In genomic region chr5:177474094-177474493, GRCh38 we compare ENCODE assay signal across 8 cellular contexts. TPM values are rescaled to one million over a fixed set of nuclear protein-coding genes. Genes with fewer than 3 reads are reported as not detected.
DNase-seq lines count a peak whose midpoint lies in the region; ATAC-seq and TF ChIP-seq lines count a peak whose summit lies in the region.

No MANE protein-coding gene starts in this region.

- H3K4me3 ChIP-seq in thyroid gland (replicated peaks in 1 of 3): no peak overlapping the region
- H3K4me3 ChIP-seq in adrenal gland: no peak overlapping the region
- H3K4me3 ChIP-seq in colonic mucosa: no peak overlapping the region

- peaks cover 52% of the 10 kb centered on the region for H3K4me1 Mint-ChIP-seq in activated naive CD4-positive, alpha-beta T cell treated with anti-CD3 and anti-CD28 coated beads, Interleukin-2, amount 10 ng/mL, durations not matched to agents 7 days and 5 days
- H3K4me1 Mint-ChIP-seq in activated T-helper 1 cell treated with anti-CD3 and anti-CD28 coated beads, Interleukin-12 subunit alpha, Interleukin-12 subunit beta, Interleukin-2, Interleukin-4 antibody, amounts not matched to agents 30 ng/mL and 10 ng/mL and 1 ng/mL, durations not matched to agents 14 hours and 24 hours and 36 hours (ENCODE audit: low read depth): peaks cover 43% of the 10 kb centered on the region

- no peaks in the 10 kb centered on the region for H3K36me3 Mint-ChIP-seq in activated naive CD4-positive, alpha-beta T cell treated with anti-CD3 and anti-CD28 coated beads, Interleukin-2, amount 10 ng/mL, durations not matched to agents 7 days and 5 days
- peaks cover 5% of the 10 kb centered on the region for H3K36me3 Mint-ChIP-seq in activated T-helper 1 cell treated with anti-CD3 and anti-CD28 coated beads, Interleukin-12 subunit alpha, Interleukin-12 subunit beta, Interleukin-2, Interleukin-4 antibody, amounts not matched to agents 30 ng/mL and 10 ng/mL and 1 ng/mL, durations not matched to agents 14 hours and 24 hours and 36 hours (ENCODE audit: low read depth)

- H3K9me3 ChIP-seq in thyroid gland (no peaks in the 10 kb centered on the region), adrenal gland (replicated peaks in 1 of 3) (no peaks in the 10 kb centered on the region), colonic mucosa (no peaks in the 10 kb centered on the region)

- WGBS in thyroid gland, 2 donors: 53 to 64% methylated on average over 7 of the region's 7 CpGs
- 65 to 75% (median 68%) methylated on average over 7 of the region's 7 CpGs for WGBS in adrenal gland, 4 donors

- no peak for TF ChIP-seq CTCF in thyroid gland (IDR thresholded peaks at IDR 0.05)
- no peak for TF ChIP-seq CTCF in adrenal gland (IDR thresholded peaks at IDR 0.05)
- no peak for TF ChIP-seq CTCF in colonic mucosa (IDR thresholded peaks at IDR 0.05)

- no peaks in the 10 kb centered on the region for H3K9me3 Mint-ChIP-seq in activated naive CD4-positive, alpha-beta T cell treated with anti-CD3 and anti-CD28 coated beads, Interleukin-2, amount 10 ng/mL, durations not matched to agents 7 days and 5 days
- no peaks in the 10 kb centered on the region for H3K9me3 Mint-ChIP-seq in activated T-helper 1 cell treated with anti-CD3 and anti-CD28 coated beads, Interleukin-12 subunit alpha, Interleukin-12 subunit beta, Interleukin-2, Interleukin-4 antibody, amounts not matched to agents 30 ng/mL and 10 ng/mL and 1 ng/mL, durations not matched to agents 14 hours and 24 hours and 36 hours

- H3K36me3 ChIP-seq in thyroid gland (no peaks in the 10 kb centered on the region), adrenal gland (replicated peaks in 1 of 2) (no peaks in the 10 kb centered on the region), colonic mucosa (no peaks in the 10 kb centered on the region)

- H3K27ac ChIP-seq in thyroid gland: peak overlapping the region in 2 of 3 donors; percentile 66 to 84
- peak overlapping the region in 1 of 5 donors; percentile 75 for H3K27ac ChIP-seq in adrenal gland
- H3K27ac ChIP-seq in colonic mucosa: no peak overlapping the region

- peaks cover 64% of the 10 kb centered on the region for H3K27me3 Mint-ChIP-seq in activated naive CD4-positive, alpha-beta T cell treated with anti-CD3 and anti-CD28 coated beads, Interleukin-2, amount 10 ng/mL, durations not matched to agents 7 days and 5 days
- peaks cover 16% of the 10 kb centered on the region for H3K27me3 Mint-ChIP-seq in activated T-helper 1 cell treated with anti-CD3 and anti-CD28 coated beads, Interleukin-12 subunit alpha, Interleukin-12 subunit beta, Interleukin-2, Interleukin-4 antibody, amounts not matched to agents 30 ng/mL and 10 ng/mL and 1 ng/mL, durations not matched to agents 14 hours and 24 hours and 36 hours (ENCODE audit: insufficient read depth)

- ATAC-seq in HG03442 (IDR thresholded peaks at IDR 0.05; ENCODE audit: unreplicated experiment): no peak

- no peak for DNase-seq in activated naive CD4-positive, alpha-beta T cell treated with anti-CD3 and anti-CD28 coated beads, Interleukin-2, amount 10 ng/mL, durations not matched to agents 7 days and 5 days
- DNase-seq in activated naive CD4-positive, alpha-beta T cell treated with anti-CD3 and anti-CD28 coated beads, Interleukin-2, amount 50 U/mL, for 16 hours: no peak
- DNase-seq in activated T-helper 1 cell treated with anti-CD3 and anti-CD28 coated beads, Interleukin-12 subunit alpha, Interleukin-12 subunit beta, Interleukin-2, Interleukin-4 antibody, amounts not matched to agents 30 ng/mL and 10 ng/mL and 1 ng/mL, durations not matched to agents 14 hours and 24 hours and 36 hours (ENCODE audit: low spot score): no peak
- peak; percentile 48 for DNase-seq in left kidney (ENCODE audit: low read depth, low spot score)
- no peak for DNase-seq in thyroid gland
- no peak for DNase-seq in adrenal gland
- DNase-seq in colonic mucosa: no peak

- H3K9ac ChIP-seq in colonic mucosa (ENCODE audit: low read depth in 2 of 2, low read length in 2 of 2): no peak overlapping the region

- H3K27me3 ChIP-seq in thyroid gland: no peaks in the 10 kb centered on the region
- peaks cover 10% of the 10 kb centered on the region for H3K27me3 ChIP-seq in adrenal gland
- H3K27me3 ChIP-seq in colonic mucosa: peaks cover 3% of the 10 kb centered on the region

- intact Hi-C loops in activated T-helper 1 cell treated with anti-CD3 and anti-CD28 coated beads, Interleukin-12 subunit alpha, Interleukin-12 subunit beta, Interleukin-2, Interleukin-4 antibody, amounts not matched to agents 30 ng/mL and 10 ng/mL and 1 ng/mL, durations not matched to agents 14 hours and 24 hours and 36 hours (cut with micrococcal nuclease): no loop called here
- intact Hi-C loops in thyroid gland (cut with DNase I): no loop called here
- intact Hi-C loops in adrenal gland (cut with DNase I): no loop called here
- intact Hi-C loops in colonic mucosa (cut with DNase I): no loop called here

- H3K4me1 ChIP-seq in thyroid gland: peaks cover 23 to 51% of the 10 kb centered on the region in 2 donors
- peaks cover 7 to 18% of the 10 kb centered on the region in 2 donors for H3K4me1 ChIP-seq in adrenal gland (replicated peaks in 1 of 2)
- H3K4me1 ChIP-seq in colonic mucosa: peaks cover 9% of the 10 kb centered on the region

- no peak for TF ChIP-seq POLR2A in thyroid gland (IDR thresholded peaks at IDR 0.05)
- no peak for TF ChIP-seq POLR2A in adrenal gland (IDR thresholded peaks at IDR 0.05)

- no peak overlapping the region for H3K27ac Mint-ChIP-seq in activated naive CD4-positive, alpha-beta T cell treated with anti-CD3 and anti-CD28 coated beads, Interleukin-2, amount 10 ng/mL, durations not matched to agents 7 days and 5 days
- peak overlapping the region; percentile 12 for H3K27ac Mint-ChIP-seq in activated T-helper 1 cell treated with anti-CD3 and anti-CD28 coated beads, Interleukin-12 subunit alpha, Interleukin-12 subunit beta, Interleukin-2, Interleukin-4 antibody, amounts not matched to agents 30 ng/mL and 10 ng/mL and 1 ng/mL, durations not matched to agents 14 hours and 24 hours and 36 hours

- CTCF ChIA-PET in activated naive CD4-positive, alpha-beta T cell treated with anti-CD3 and anti-CD28 coated beads, Interleukin-2, amount 10 ng/mL, durations not matched to agents 7 days and 5 days (lab: Charles Lee): interaction anchor here (0.9 kb wide), 1 partner anchor 27 kb away, joined by 3 read pairs; no protein-coding TSS in a partner anchor

- H3K4me3 Mint-ChIP-seq in activated naive CD4-positive, alpha-beta T cell treated with anti-CD3 and anti-CD28 coated beads, Interleukin-2, amount 10 ng/mL, durations not matched to agents 7 days and 5 days: peak overlapping the region; percentile 71
- H3K4me3 Mint-ChIP-seq in activated T-helper 1 cell treated with anti-CD3 and anti-CD28 coated beads, Interleukin-12 subunit alpha, Interleukin-12 subunit beta, Interleukin-2, Interleukin-4 antibody, amounts not matched to agents 30 ng/mL and 10 ng/mL and 1 ng/mL, durations not matched to agents 14 hours and 24 hours and 36 hours: peak overlapping the region; percentile 86

RNA-seq across cellular contexts. Expression of gene DBN1, which starts 0.7 kb away (rescaled TPM):
- total RNA-seq in activated T-helper 1 cell treated with anti-CD3 and anti-CD28 coated beads, Interleukin-12 subunit alpha, Interleukin-12 subunit beta, Interleukin-2, Interleukin-4 antibody, amounts not matched to agents 30 ng/mL and 10 ng/mL and 1 ng/mL, durations not matched to agents 14 hours and 24 hours and 36 hours: 13.1 and 14.4 TPM in 2 replicates
- total RNA-seq in thyroid gland (10 to 100 TPM; 61.4 to 98.8 (median 68.0) TPM), adrenal gland (10 to 100 TPM; 11.5 to 17.5 (median 12.6) TPM), colonic mucosa (10 to 100 TPM in 1 of 2 donors, 1 to 10 TPM in 1; 9.3 to 18.8 TPM)
- 10 to 100 TPM in 2 of 3 donors, 1 to 10 TPM in 1; 5.1 to 47.1 (median 19.1) TPM for polyA plus RNA-seq in adrenal gland

RNA-seq across cellular contexts. Expression of gene PDLIM7, which starts 23.3 kb away (rescaled TPM):
- 49.2 and 49.9 TPM in 2 replicates for total RNA-seq in activated T-helper 1 cell treated with anti-CD3 and anti-CD28 coated beads, Interleukin-12 subunit alpha, Interleukin-12 subunit beta, Interleukin-2, Interleukin-4 antibody, amounts not matched to agents 30 ng/mL and 10 ng/mL and 1 ng/mL, durations not matched to agents 14 hours and 24 hours and 36 hours
- total RNA-seq in thyroid gland (10 to 100 TPM; 23.2 to 52.4 (median 34.8) TPM), adrenal gland (10 to 100 TPM; 19.0 to 63.2 (median 38.9) TPM), colonic mucosa (10 to 100 TPM; 19.7 to 44.9 TPM)
- polyA plus RNA-seq in adrenal gland: 100 to 1,000 TPM in 2 of 3 donors, 1 to 10 TPM in 1; 6.5 to 246 (median 131) TPM

RNA-seq across cellular contexts. Expression of gene PRR7, which starts 27.5 kb away (rescaled TPM):
- total RNA-seq in activated T-helper 1 cell treated with anti-CD3 and anti-CD28 coated beads, Interleukin-12 subunit alpha, Interleukin-12 subunit beta, Interleukin-2, Interleukin-4 antibody, amounts not matched to agents 30 ng/mL and 10 ng/mL and 1 ng/mL, durations not matched to agents 14 hours and 24 hours and 36 hours: 10.3 and 11.2 TPM in 2 replicates
- total RNA-seq in thyroid gland (1 to 10 TPM; 1.4 to 4.7 (median 4.2) TPM), adrenal gland (10 to 100 TPM in 1 of 8 donors, 1 to 10 TPM in 7; 3.8 to 13.5 (median 6.9) TPM), colonic mucosa (1 to 10 TPM; 3.9 to 5.0 TPM)
- polyA plus RNA-seq in adrenal gland: 1 to 10 TPM in 2 of 3 donors, not detected in 1; 5.4 to 9.8 TPM

RNA-seq across cellular contexts. Expression of gene DOK3, which starts 35.5 kb away (rescaled TPM):
- 3.7 and 5.0 TPM in 2 replicates for total RNA-seq in activated T-helper 1 cell treated with anti-CD3 and anti-CD28 coated beads, Interleukin-12 subunit alpha, Interleukin-12 subunit beta, Interleukin-2, Interleukin-4 antibody, amounts not matched to agents 30 ng/mL and 10 ng/mL and 1 ng/mL, durations not matched to agents 14 hours and 24 hours and 36 hours
- total RNA-seq in thyroid gland (1 to 10 TPM; 2.0 to 5.9 (median 3.5) TPM), adrenal gland (10 to 100 TPM in 6 of 8 donors, 1 to 10 TPM in 2; 8.2 to 49.1 (median 13.5) TPM), colonic mucosa (1 to 10 TPM; 4.1 to 8.9 TPM)
- 10 to 100 TPM in 2 of 3 donors, 1 to 10 TPM in 1; 2.3 to 38.5 (median 10.7) TPM for polyA plus RNA-seq in adrenal gland

RNA-seq across cellular contexts. Expression of gene DDX41, which starts 42.7 kb away (rescaled TPM):
- total RNA-seq in activated T-helper 1 cell treated with anti-CD3 and anti-CD28 coated beads, Interleukin-12 subunit alpha, Interleukin-12 subunit beta, Interleukin-2, Interleukin-4 antibody, amounts not matched to agents 30 ng/mL and 10 ng/mL and 1 ng/mL, durations not matched to agents 14 hours and 24 hours and 36 hours: 151 and 166 TPM in 2 replicates
- total RNA-seq in thyroid gland: 100 to 1,000 TPM; 119 to 170 (median 145) TPM
- 100 to 1,000 TPM in 5 of 8 donors, 10 to 100 TPM in 3; 71.4 to 180 (median 109) TPM for total RNA-seq in adrenal gland
- polyA plus RNA-seq in adrenal gland: 100 to 1,000 TPM in 2 of 3 donors, 10 to 100 TPM in 1; 47.0 to 145 (median 124) TPM
- total RNA-seq in colonic mucosa: 100 to 1,000 TPM in 1 of 2 donors, 10 to 100 TPM in 1; 84.3 to 134 TPM
